ENCODE assay signal across 8 cellular contexts in genomic region chr9:35481347-35481975, GRCh38. TPM values are rescaled to one million over a fixed set of nuclear protein-coding genes. Genes with fewer than 3 reads are reported as not detected.
DNase-seq lines count a peak whose midpoint lies in the region; ATAC-seq, FAIRE-seq and TF ChIP-seq lines count a peak whose summit lies in the region.

No MANE protein-coding gene starts in this region.

- peak; percentile 36 for TF ChIP-seq CTCF in lung (IDR thresholded peaks at IDR 0.05; ENCODE audit: control extremely low read depth, extremely low read depth)

- WGBS in lung, 2 donors, result 76 to 80% methylated on average over 4 of the region's 4 CpGs
- no CpG with 5 or more reads among the region's 4 CpGs for WGBS in neuronal stem cell (ENCODE audit: extremely low coverage in 2 of 2, insufficient read length in 2 of 2, insufficient replicate concordance in 1 of 2), 2 donors

- no peak overlapping the region for H2BK5ac ChIP-seq in neuronal stem cell (ENCODE audit: low read length)

- H3K27me3 ChIP-seq in lung (ENCODE audit: control insufficient read depth, insufficient read depth), result no peaks in the 10 kb centered on the region
- H3K27me3 ChIP-seq in neuronal stem cell (ENCODE audit: control insufficient read depth in 3 of 3, insufficient read depth in 3 of 3, low read depth in 1 of 3, low read length in 3 of 3), result peaks cover 0 to 6% (median 0%) of the 10 kb centered on the region in 3 experiments

- peak; percentile 18 for DNase-seq in Caki2 (ENCODE audit: low read depth)
- DNase-seq in HK-2 (ENCODE audit: unreplicated experiment), result peak; percentile 19
- DNase-seq in RCC 7860 (ENCODE audit: low spot score), result peak; percentile 41
- peak; percentile 65 for DNase-seq in cerebellar cortex (ENCODE audit: low spot score)
- DNase-seq in lung (ENCODE audit: low spot score), result peak; percentile 50
- no peak for DNase-seq in GM19238 (ENCODE audit: insufficient read length, low spot score)
- no peak for DNase-seq in middle frontal gyrus (ENCODE audit: extremely low spot score, low spot score)
- no peak for DNase-seq in neuronal stem cell (ENCODE audit: low spot score)

- H2BK12ac ChIP-seq in neuronal stem cell (ENCODE audit: low read length), result no peak overlapping the region

- no peaks in the 10 kb centered on the region for H3K79me1 ChIP-seq in neuronal stem cell (ENCODE audit: low read depth, low read length)

- no peak overlapping the region for H3K23ac ChIP-seq in neuronal stem cell (ENCODE audit: low read depth, low read length, poor library complexity)

- no peak overlapping the region for H2AFZ ChIP-seq in neuronal stem cell (ENCODE audit: low read length)

- no peak overlapping the region for H3K18ac ChIP-seq in neuronal stem cell (ENCODE audit: low read length)

- no peak overlapping the region for H3K4ac ChIP-seq in neuronal stem cell (ENCODE audit: low read length)

- peak; percentile 33 for FAIRE-seq in RCC 7860 (lab: Jason Lieb, UNC)

- no peak for ATAC-seq in lung (ENCODE audit: insufficient read depth, low FRiP score)

- H3K4me1 ChIP-seq in lung (ENCODE audit: control insufficient read depth in 2 of 2, insufficient read depth in 2 of 2, low read length in 2 of 2) (no peaks in the 10 kb centered on the region), neuronal stem cell (ENCODE audit: control insufficient read depth in 2 of 2, insufficient read depth in 1 of 2, low read depth in 1 of 2, low read length in 2 of 2) (no peaks in the 10 kb centered on the region)

- no peak overlapping the region for H4K91ac ChIP-seq in neuronal stem cell (ENCODE audit: low read depth, low read length, poor library complexity)

- H3K27ac ChIP-seq in lung (ENCODE audit: low read depth in 1 of 2, low read length in 1 of 2) (no peak overlapping the region), neuronal stem cell (replicated peaks; ENCODE audit: low read length) (no peak overlapping the region)

- H2BK15ac ChIP-seq in neuronal stem cell (ENCODE audit: low read length), result no peak overlapping the region

- H2BK120ac ChIP-seq in neuronal stem cell (ENCODE audit: low read depth, low read length), result no peak overlapping the region

- H3K9me3 ChIP-seq in lung (ENCODE audit: control insufficient read depth in 2 of 2, insufficient read depth in 1 of 2, low read length in 1 of 2) (no peaks in the 10 kb centered on the region), neuronal stem cell (replicated peaks in 1 of 2; ENCODE audit: control insufficient read depth in 2 of 2, insufficient read depth in 1 of 2, low read depth in 1 of 2, low read length in 2 of 2) (no peaks in the 10 kb centered on the region)

- in situ Hi-C loops in Caki2 (cut with HindIII; ENCODE audit: low pct_unique_long_range_greater_than_20kb, low sequenced_read_pairs), result no loop called here

- no peak overlapping the region for H3K4me2 ChIP-seq in neuronal stem cell (ENCODE audit: insufficient read depth, low read length, poor library complexity, severe bottlenecking)

- H3K4me3 ChIP-seq in lung (no peak overlapping the region), neuronal stem cell (ENCODE audit: low read length in 2 of 2) (no peak overlapping the region)

- H4K8ac ChIP-seq in neuronal stem cell (ENCODE audit: low read depth, low read length), result no peak overlapping the region

- H3K9ac ChIP-seq in neuronal stem cell (ENCODE audit: low read depth, low read length, poor library complexity), result no peak overlapping the region

- H3K36me3 ChIP-seq in lung (ENCODE audit: control insufficient read depth in 2 of 2, insufficient read depth in 2 of 2, low read length in 2 of 2), result no peaks in the 10 kb centered on the region
- H3K36me3 ChIP-seq in neuronal stem cell (replicated peaks in 1 of 2; ENCODE audit: control insufficient read depth in 2 of 2, insufficient read depth in 2 of 2, low read length in 2 of 2), result no peaks in the 10 kb centered on the region

- H2AK5ac ChIP-seq in neuronal stem cell (ENCODE audit: low read depth, low read length), result no peak overlapping the region

- no peak overlapping the region for H3K14ac ChIP-seq in neuronal stem cell (ENCODE audit: low read length)

RNA-seq across cellular contexts. Expression of gene RUSC2, which starts 8.4 kb away (rescaled TPM):
- total RNA-seq in Caki2 (2014; rRNA removed; shearing (Covaris generic); ENCODE audit: low replicate concordance), result 6.1 and 8.2 TPM in 2 replicates
- 10 to 100 TPM; 12.2 to 25.7 TPM for total RNA-seq in lung
- 10 to 100 TPM; 12.8 to 16.6 TPM for polyA plus RNA-seq in lung
- 6.3 TPM for polyA plus RNA-seq in neuronal stem cell (2013, experiment 1 of 2)
- 6.5 TPM for polyA plus RNA-seq in neuronal stem cell (2013, experiment 2 of 2)

Comparison
In these comparisons a context has a peak if more than half of its experiments do, and no peak if none do; other contexts are left out.
1. DNase-seq: peak in Caki2 (single experiment), HK-2 (single experiment), RCC 7860 (single experiment), cerebellar cortex (single experiment) and lung (single experiment); none in GM19238 (single experiment), middle frontal gyrus (single experiment) and neuronal stem cell (single experiment).